30 cellular contexts compared by ENCODE assay signal in the genomic region with DNA sequence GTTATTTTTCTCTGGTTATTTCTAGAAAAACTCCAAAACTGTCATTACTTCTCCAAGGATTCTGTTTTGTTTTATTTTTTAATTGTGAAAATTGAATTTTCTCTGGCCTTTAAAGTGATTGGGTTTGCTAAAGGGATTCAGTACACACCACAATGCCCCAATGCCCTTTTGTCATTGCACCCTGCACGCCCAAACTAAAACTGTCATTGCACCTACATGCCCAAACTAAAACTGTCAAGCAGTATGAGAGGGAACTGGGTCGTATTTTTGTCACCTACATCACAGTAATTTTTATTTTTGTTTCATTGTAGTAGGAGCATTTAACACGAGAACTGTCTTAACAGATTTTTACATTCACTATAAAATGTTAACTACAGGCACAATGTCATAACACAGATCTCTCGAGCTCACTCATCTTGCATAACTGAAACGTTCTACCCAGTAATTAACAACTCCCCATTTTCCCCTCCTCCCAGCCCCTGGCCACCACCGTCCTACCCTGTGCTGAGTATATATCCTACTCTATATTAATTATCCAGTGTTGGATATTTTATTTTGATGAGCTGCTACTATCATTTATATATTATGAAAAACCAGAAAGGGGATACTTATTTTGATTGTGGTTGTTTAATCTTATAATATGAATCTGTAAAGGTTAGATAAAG. TPM values are rescaled to one million over a fixed set of nuclear protein-coding genes. Genes with fewer than 3 reads are reported as not detected.
"Had no signal": no experiment of that assay in that cellular context is flagged by ENCODE, and none has a peak within 500 bp of the region (broad histone marks: within the 10 kb centered on the region; RNA-seq: fewer than 3 reads in every experiment).

No MANE protein-coding gene starts in this region.

- ATAC-seq: activated CD4-positive, CD25-positive, alpha-beta regulatory T cell treated with anti-CD3 and anti-CD28 coated beads, Interleukin-2, amount 50 U/mL, for 24 hours; activated CD8-positive, alpha-beta memory T cell treated with anti-CD3 and anti-CD28 coated beads, Interleukin-2, amount 10 ng/mL, durations not matched to agents 7 days and 5 days; activated CD8-positive, alpha-beta T cell treated with anti-CD3 and anti-CD28 coated beads, Interleukin-2, amount 10 ng/mL, durations not matched to agents 7 days and 5 days; activated naive CD8-positive, alpha-beta T cell treated with anti-CD3 and anti-CD28 coated beads, Interleukin-2, amount 50 U/mL, for 24 hours; esophagus mucosa; gastroesophageal sphincter; T-helper 17 cell had no signal

- DNase-seq: activated B cell treated with CpG ODN at 0.5 μM for 24 hours; activated CD4-positive, alpha-beta memory T cell treated with anti-CD3 and anti-CD28 coated beads for 36 hours; activated CD4-positive, alpha-beta T cell treated with anti-CD3 and anti-CD28 coated beads for 48 hours; activated CD8-positive, alpha-beta memory T cell treated with anti-CD3 and anti-CD28 coated beads, Interleukin-2, amount 10 ng/mL, durations not matched to agents 7 days and 5 days; activated CD8-positive, alpha-beta memory T cell treated with anti-CD3 and anti-CD28 coated beads, Interleukin-2, amount 50 U/mL, for 4 hours; activated CD8-positive, alpha-beta T cell treated with anti-CD3 and anti-CD28 coated beads, Interleukin-2, amount 10 ng/mL, durations not matched to agents 7 days and 5 days; activated effector memory CD4-positive, alpha-beta T cell treated with anti-CD3 and anti-CD28 coated beads, Interleukin-2, amount 50 U/mL, for 16 hours; activated naive CD4-positive, alpha-beta T cell treated with anti-CD3 and anti-CD28 coated beads for 36 hours; activated naive CD8-positive, alpha-beta T cell treated with anti-CD3 and anti-CD28 coated beads for 36 hours; activated naive CD8-positive, alpha-beta T cell treated with anti-CD3 and anti-CD28 coated beads, Interleukin-2, amount 50 U/mL, for 24 hours; activated T-cell treated with anti-CD3 and anti-CD28 coated beads, Interleukin-2, amount 50 U/mL, for 1 hour; activated T-cell treated with anti-CD3 and anti-CD28 coated beads, Interleukin-2, amount 50 U/mL, for 48 hours; adrenal gland; dorsolateral prefrontal cortex; effector memory CD4-positive, alpha-beta T cell; endodermal cell; foreskin melanocyte; T-helper 1 cell; T-helper 17 cell; T1000; WERI-Rb-1 had no signal

- H3K4me3 ChIP-seq: adrenal gland, breast epithelium, cardiac muscle cell, gastroesophageal sphincter had no signal

- H3K4me1 ChIP-seq: adrenal gland, breast epithelium, gastroesophageal sphincter had no signal

- H3K9me3 ChIP-seq: adrenal gland, ascending aorta, breast epithelium, gastroesophageal sphincter had no signal

- H3K27me3 ChIP-seq: adrenal gland, ascending aorta, breast epithelium, dorsolateral prefrontal cortex had no signal

- H3K36me3 ChIP-seq: adrenal gland, ascending aorta, breast epithelium, cardiac muscle cell, gastroesophageal sphincter, WERI-Rb-1 had no signal

- H3K27ac ChIP-seq: breast epithelium, cardiac muscle cell, gastroesophageal sphincter, WERI-Rb-1 had no signal

RNA-seq across cellular contexts. Expression of a gene that starts 7.2 kb away (rescaled TPM):
- total RNA-seq: activated B cell treated with CpG ODN at 0.5 μM for 24 hours; activated CD4-positive, alpha-beta memory T cell treated with anti-CD3 and anti-CD28 coated beads for 36 hours; activated CD8-positive, alpha-beta memory T cell treated with anti-CD3 and anti-CD28 coated beads for 36 hours; activated CD8-positive, alpha-beta memory T cell treated with anti-CD3 and anti-CD28 coated beads, Interleukin-2, amount 10 ng/mL, durations not matched to agents 7 days and 5 days; activated CD8-positive, alpha-beta T cell treated with anti-CD3 and anti-CD28 coated beads, Interleukin-2, amount 10 ng/mL, durations not matched to agents 7 days and 5 days; activated naive CD4-positive, alpha-beta T cell treated with anti-CD3 and anti-CD28 coated beads for 36 hours; activated naive CD8-positive, alpha-beta T cell treated with anti-CD3 and anti-CD28 coated beads for 36 hours; activated T-helper 1 cell treated with anti-CD3 and anti-CD28 coated beads, Interleukin-12 subunit alpha, Interleukin-12 subunit beta, Interleukin-2, Interleukin-4 antibody, amounts not matched to agents 30 ng/mL and 10 ng/mL and 1 ng/mL, durations not matched to agents 14 hours and 24 hours and 36 hours; activated T-helper 2 cell treated with anti-CD3 and anti-CD28 coated beads, Interferon-gamma antibody, Interleukin-2, Interleukin-4, amounts not matched to agents 10 μg/mL and 5 μg/mL and 100 μg/mL, durations not matched to agents 14 hours and 24 hours and 36 hours; cardiac muscle cell; esophagus mucosa; T-helper 17 cell had no signal

RNA-seq across cellular contexts. Expression of a gene that starts 43.4 kb away (rescaled TPM):
- total RNA-seq: activated B cell treated with CpG ODN at 0.5 μM for 24 hours; activated CD4-positive, alpha-beta memory T cell treated with anti-CD3 and anti-CD28 coated beads for 36 hours; activated CD8-positive, alpha-beta memory T cell treated with anti-CD3 and anti-CD28 coated beads for 36 hours; activated CD8-positive, alpha-beta T cell treated with anti-CD3 and anti-CD28 coated beads, Interleukin-2, amount 10 ng/mL, durations not matched to agents 7 days and 5 days; activated naive CD4-positive, alpha-beta T cell treated with anti-CD3 and anti-CD28 coated beads for 36 hours; activated naive CD8-positive, alpha-beta T cell treated with anti-CD3 and anti-CD28 coated beads for 36 hours; activated T-helper 1 cell treated with anti-CD3 and anti-CD28 coated beads, Interleukin-12 subunit alpha, Interleukin-12 subunit beta, Interleukin-2, Interleukin-4 antibody, amounts not matched to agents 30 ng/mL and 10 ng/mL and 1 ng/mL, durations not matched to agents 14 hours and 24 hours and 36 hours; activated T-helper 2 cell treated with anti-CD3 and anti-CD28 coated beads, Interferon-gamma antibody, Interleukin-2, Interleukin-4, amounts not matched to agents 10 μg/mL and 5 μg/mL and 100 μg/mL, durations not matched to agents 14 hours and 24 hours and 36 hours; cardiac muscle cell; endodermal cell; T-helper 17 cell had no signal
